ENCODE assay signal across 19 cellular contexts in the genomic region with DNA sequence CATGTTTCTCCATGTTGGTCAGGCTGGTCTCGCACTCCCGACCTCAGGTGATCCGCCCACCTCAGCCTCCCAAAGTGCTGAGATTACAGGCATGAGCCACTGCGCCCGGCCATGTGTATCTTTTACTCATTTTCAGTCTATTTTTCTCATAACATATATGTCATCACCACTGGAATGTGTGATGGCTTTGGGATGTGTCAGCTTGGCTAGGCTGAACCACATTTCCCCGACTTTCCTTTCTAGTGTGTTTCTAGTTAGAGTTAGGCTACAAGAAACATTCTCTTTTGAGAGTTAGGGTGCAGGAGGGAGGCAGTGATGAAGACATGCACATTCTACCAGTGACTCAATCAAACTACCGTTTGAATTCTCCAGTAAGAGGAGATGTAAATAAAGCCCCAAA.
DNase-seq lines count a peak whose midpoint lies in the region; ATAC-seq, FAIRE-seq and TF ChIP-seq lines count a peak whose summit lies in the region.
"Had no signal": no experiment of that assay in that cellular context is flagged by ENCODE, and none has a peak within 500 bp of the region (broad histone marks: within the 10 kb centered on the region; RNA-seq: fewer than 3 reads in every experiment).

No MANE protein-coding gene starts in this region.

- no peak overlapping the region for H3K4me3 Mint-ChIP-seq in Caco-2 (ENCODE audit: unreplicated experiment)
- no peak overlapping the region for H3K4me3 Mint-ChIP-seq in CD4-positive, alpha-beta memory T cell
- H3K4me3 Mint-ChIP-seq: activated CD8-positive, alpha-beta T cell treated with anti-CD3 and anti-CD28 coated beads for 36 hours; CD4-positive, CD25-positive, alpha-beta regulatory T cell had no signal

- no peaks in the 10 kb centered on the region for H3K79me2 ChIP-seq in osteoblast (ENCODE audit: insufficient read depth, low read length)

- no peak overlapping the region for H2AFZ ChIP-seq in osteoblast (ENCODE audit: low read length)

- WGBS in gastroesophageal sphincter (ENCODE audit: low coverage in 1 of 2), 2 donors = 41 to 85% methylated on average over 2 to 7 of the region's 7 CpGs

- DNase-seq in Caco-2 (no peak), M059J (ENCODE audit: low read depth) (peak; percentile 93), choroid plexus epithelial cell (ENCODE audit: low read depth) (peak; percentile 87), osteoblast (ENCODE audit: insufficient read length, low spot score, missing footprints) (peak; percentile 4), ecto neural progenitor cell (ENCODE audit: low spot score) (no peak), kidney (no peak)
- no peak for DNase-seq in CD4-positive, alpha-beta memory T cell
- DNase-seq: activated CD8-positive, alpha-beta T cell treated with anti-CD3 and anti-CD28 coated beads for 36 hours; anterior cingulate cortex; CD4-positive, CD25-positive, alpha-beta regulatory T cell; effector CD8-positive, alpha-beta T cell; GF-D8; NCI-H1048; NCI-H446; occipital lobe; stimulated activated CD4-positive, alpha-beta T cell treated with anti-CD3 and anti-CD28 coated beads, Interleukin-12 subunit alpha, Interleukin-12 subunit beta, amount 100 ng/mL, for 4 hours had no signal

- intact Hi-C loops in Caco-2 (cut with micrococcal nuclease; ENCODE audit: unreplicated experiment) (no loop called here), kidney (cut with DNase I) (no loop called here)
- intact Hi-C loops in CD4-positive, alpha-beta memory T cell (cut with micrococcal nuclease) = no loop called here

- no peaks in the 10 kb centered on the region for H3K27me3 Mint-ChIP-seq in Caco-2 (ENCODE audit: insufficient read depth, unreplicated experiment)
- peaks cover 2 to 8% of the 10 kb centered on the region in 2 donors for H3K27me3 Mint-ChIP-seq in CD4-positive, alpha-beta memory T cell

- H3K36me3 ChIP-seq in Caco-2 (ENCODE audit: control insufficient read depth, insufficient read depth, low read length) (no peaks in the 10 kb centered on the region), osteoblast (ENCODE audit: insufficient read depth, low read length) (no peaks in the 10 kb centered on the region), gastroesophageal sphincter (no peaks in the 10 kb centered on the region), kidney (ENCODE audit: control insufficient read depth in 1 of 2, insufficient read depth in 2 of 2, low read length in 2 of 2) (no peaks in the 10 kb centered on the region)
- H3K36me3 ChIP-seq in CD4-positive, alpha-beta memory T cell (ENCODE audit: insufficient read depth, low read length) = no peaks in the 10 kb centered on the region

- peak overlapping the region; percentile 17 for H3K27ac Mint-ChIP-seq in Caco-2 (ENCODE audit: unreplicated experiment)
- no peak overlapping the region for H3K27ac Mint-ChIP-seq in CD4-positive, alpha-beta memory T cell
- H3K27ac Mint-ChIP-seq: activated CD8-positive, alpha-beta T cell treated with anti-CD3 and anti-CD28 coated beads for 36 hours; CD4-positive, CD25-positive, alpha-beta regulatory T cell had no signal

- H3K4me3 ChIP-seq in Caco-2 (ENCODE audit: low read depth, low read length) = no peak overlapping the region
- no peak overlapping the region for H3K4me3 ChIP-seq in choroid plexus epithelial cell (ENCODE audit: low read depth, low read length)
- no peak overlapping the region for H3K4me3 ChIP-seq in osteoblast (ENCODE audit: insufficient read depth, low read length)
- no peak overlapping the region for H3K4me3 ChIP-seq in gastroesophageal sphincter
- no peak overlapping the region for H3K4me3 ChIP-seq in CD4-positive, alpha-beta memory T cell (ENCODE audit: low read length in 2 of 2)
- H3K4me3 ChIP-seq in kidney (ENCODE audit: low read length in 2 of 2) = no peak overlapping the region

- FAIRE-seq in kidney (lab: Jason Lieb, UNC) = no peak
- FAIRE-seq: GM19239, islet of Langerhans had no signal

- H3K27ac ChIP-seq in osteoblast (ENCODE audit: low read depth, low read length) (peak overlapping the region; percentile 97), gastroesophageal sphincter (peak overlapping the region in 2 of 4 donors; percentile 1 to 13), kidney (ENCODE audit: low read depth in 2 of 2, low read length in 2 of 2) (no peak overlapping the region)
- H3K27ac ChIP-seq in CD4-positive, alpha-beta memory T cell (ENCODE audit: low read depth, low read length) = no peak overlapping the region

- peaks cover 34% of the 10 kb centered on the region for H3K4me1 Mint-ChIP-seq in Caco-2 (ENCODE audit: low read depth, unreplicated experiment)
- H3K4me1 Mint-ChIP-seq in CD4-positive, alpha-beta memory T cell = no peaks in the 10 kb centered on the region
- H3K4me1 Mint-ChIP-seq: CD4-positive, CD25-positive, alpha-beta regulatory T cell had no signal

- H3K9ac ChIP-seq in kidney (ENCODE audit: low read length in 2 of 2) = no peak overlapping the region

- BruUV-seq in Caco-2 (replicated peaks; lab: Mats Ljungman, UMichigan) = no TSS peak

- TF ChIP-seq EP300 in gastroesophageal sphincter (IDR thresholded peaks at IDR 0.05) = no peak

- no peak overlapping the region for H3K4me2 ChIP-seq in osteoblast (ENCODE audit: insufficient read depth, low read length)

- ATAC-seq in gastroesophageal sphincter = no peak
- ATAC-seq: activated CD8-positive, alpha-beta T cell treated with anti-CD3 and anti-CD28 coated beads for 36 hours had no signal

- no peaks in the 10 kb centered on the region for H3K27me3 ChIP-seq in Caco-2 (replicated peaks; ENCODE audit: control insufficient read depth, insufficient read depth, low read length)
- H3K27me3 ChIP-seq in osteoblast (ENCODE audit: insufficient read depth, low read length) = no peaks in the 10 kb centered on the region
- H3K27me3 ChIP-seq in gastroesophageal sphincter = no peaks in the 10 kb centered on the region
- no peaks in the 10 kb centered on the region for H3K27me3 ChIP-seq in CD4-positive, alpha-beta memory T cell (ENCODE audit: insufficient read depth, low read length)

- H3K4me1 ChIP-seq in Caco-2 (peaks cover 44% of the 10 kb centered on the region), osteoblast (ENCODE audit: insufficient read depth, low read length) (peaks cover 62% of the 10 kb centered on the region), gastroesophageal sphincter (peaks cover 3 to 23% (median 4%) of the 10 kb centered on the region in 3 donors), kidney (ENCODE audit: control insufficient read depth in 1 of 2, insufficient read depth in 1 of 2, low read depth in 1 of 2, low read length in 2 of 2) (no peaks in the 10 kb centered on the region)
- no peaks in the 10 kb centered on the region for H3K4me1 ChIP-seq in CD4-positive, alpha-beta memory T cell (ENCODE audit: insufficient read depth, low read length)

- CTCF ChIA-PET in Caco-2 (lab: Charles Lee) = no interaction called here
- CTCF ChIA-PET in CD4-positive, alpha-beta memory T cell (lab: Charles Lee; ENCODE audit: partially characterized antibody) = no interaction called here

- peaks cover 17% of the 10 kb centered on the region for H3K9me3 Mint-ChIP-seq in Caco-2 (ENCODE audit: unreplicated experiment)
- H3K9me3 Mint-ChIP-seq in CD4-positive, alpha-beta memory T cell = no peaks in the 10 kb centered on the region
- H3K9me3 Mint-ChIP-seq: activated CD8-positive, alpha-beta T cell treated with anti-CD3 and anti-CD28 coated beads for 36 hours had no signal

- POLR2A ChIA-PET in Caco-2 (lab: Charles Lee) = no interaction called here
- POLR2A ChIA-PET in CD4-positive, alpha-beta memory T cell (lab: Charles Lee; ENCODE audit: partially characterized antibody) = no interaction called here

- peaks cover 13% of the 10 kb centered on the region for H3K36me3 Mint-ChIP-seq in Caco-2 (ENCODE audit: insufficient read depth, unreplicated experiment)
- H3K36me3 Mint-ChIP-seq in CD4-positive, alpha-beta memory T cell = no peaks in the 10 kb centered on the region
- H3K36me3 Mint-ChIP-seq: CD4-positive, CD25-positive, alpha-beta regulatory T cell had no signal

- TF ChIP-seq POLR2A in gastroesophageal sphincter (IDR thresholded peaks at IDR 0.05) = no peak

- H3K9me3 ChIP-seq in Caco-2 (no peaks in the 10 kb centered on the region), osteoblast (ENCODE audit: low read depth, low read length) (no peaks in the 10 kb centered on the region), gastroesophageal sphincter (no peaks in the 10 kb centered on the region), kidney (ENCODE audit: control insufficient read depth in 1 of 2, low read length in 2 of 2) (no peaks in the 10 kb centered on the region)
- no peaks in the 10 kb centered on the region for H3K9me3 ChIP-seq in CD4-positive, alpha-beta memory T cell (ENCODE audit: control insufficient read depth in 1 of 2, low read length in 2 of 2)

- TF ChIP-seq CTCF in Caco-2 (IDR thresholded peaks at IDR 0.05; ENCODE audit: insufficient read depth in 1 of 2, low read depth in 1 of 2, low read length in 1 of 2, severe bottlenecking in 1 of 2, unreplicated experiment in 1 of 2) (no peak), choroid plexus epithelial cell (conservative IDR thresholded peaks at IDR 0.05; ENCODE audit: low read depth, low read length) (no peak), osteoblast (IDR thresholded peaks at IDR 0.05; ENCODE audit: extremely low read depth, low read depth, low read length) (no peak), gastroesophageal sphincter (IDR thresholded peaks at IDR 0.05) (no peak), kidney (IDR thresholded peaks at IDR 0.05; ENCODE audit: borderline replicate concordance, extremely low read depth, insufficient read depth) (no peak)

- H4K20me1 ChIP-seq in osteoblast (ENCODE audit: insufficient read depth, low read length) = no peaks in the 10 kb centered on the region

Comparison
In these comparisons a context has a peak if more than half of its experiments do, and no peak if none do; other contexts are left out.
1. DNase-seq: peak in M059J (single experiment), choroid plexus epithelial cell (single experiment) and osteoblast (single experiment); none in Caco-2 (0 of 2), ecto neural progenitor cell (single experiment), CD4-positive, alpha-beta memory T cell (0 of 5) and kidney (single experiment).